18 cellular contexts compared by ENCODE assay signal in the genomic region with DNA sequence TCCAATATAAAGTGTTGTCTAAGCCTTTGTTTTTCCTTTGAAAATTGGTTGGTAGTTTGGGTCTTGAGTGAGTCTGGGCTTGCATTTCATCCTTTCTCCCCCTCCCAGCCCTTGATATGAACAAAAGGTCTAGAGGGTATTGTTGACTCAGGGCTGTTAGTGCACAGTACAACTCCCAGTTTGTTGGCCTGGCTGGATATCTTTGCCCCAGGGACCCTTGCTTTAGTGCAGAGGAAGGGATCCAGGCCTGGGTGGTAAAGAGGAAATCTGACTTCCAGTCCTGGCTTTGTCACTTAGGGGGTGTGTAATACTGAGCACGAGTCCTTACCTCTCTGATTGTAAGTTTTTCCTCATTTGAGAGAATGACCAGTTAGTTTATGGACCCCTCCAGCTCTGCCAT.
"Had no signal": no experiment of that assay in that cellular context is flagged by ENCODE, and none has a peak within 500 bp of the region (broad histone marks: within the 10 kb centered on the region; RNA-seq: fewer than 3 reads in every experiment).

No MANE protein-coding gene starts in this region.

- H3K9me3 ChIP-seq: body of pancreas had no signal

- H3K9ac ChIP-seq: parathyroid adenoma had no signal

- H3K4me1 ChIP-seq: body of pancreas, parathyroid adenoma had no signal

- H3K27me3 ChIP-seq: body of pancreas had no signal

- DNase-seq: activated CD4-positive, alpha-beta T cell treated with anti-CD3 and anti-CD28 coated beads for 36 hours; activated CD4-positive, alpha-beta T cell treated with anti-CD3 and anti-CD28 coated beads, Interleukin-2, amount 50 U/mL, for 48 hours; activated naive CD4-positive, alpha-beta T cell; activated naive CD8-positive, alpha-beta T cell treated with anti-CD3 and anti-CD28 coated beads for 36 hours; activated T-cell treated with anti-CD3 and anti-CD28 coated beads, Interleukin-2, amount 50 U/mL, for 1 hour; amniotic stem cell; body of pancreas; central memory CD4-positive, alpha-beta T cell; endodermal cell; erythroblast; head of caudate nucleus; kidney glomerular epithelial cell; natural killer cell; stimulated activated CD4-positive, alpha-beta T cell treated with anti-CD3 and anti-CD28 coated beads, Interleukin-1b, Interleukin-23, amount 100 ng/mL, for 48 hours; stimulated activated CD8-positive, alpha-beta memory T cell treated with anti-CD3 and anti-CD28 coated beads, Interleukin-4, amount 100 ng/mL, for 48 hours; stimulated activated naive CD4-positive, alpha-beta T cell had no signal

- H2AFZ ChIP-seq: parathyroid adenoma had no signal

- H3K79me2 ChIP-seq: parathyroid adenoma had no signal

- ATAC-seq: activated CD4-positive, alpha-beta T cell treated with anti-CD3 and anti-CD28 coated beads for 36 hours; activated T-helper 17 cell treated with anti-CD3 and anti-CD28 coated beads, Interleukin-2, amount 50 U/mL, for 72 hours; body of pancreas; natural killer cell had no signal

- H3K4me3 ChIP-seq: body of pancreas had no signal

- H3K27ac ChIP-seq: body of pancreas, parathyroid adenoma had no signal
